ENCODE assay signal across 14 cellular contexts in the genomic region with DNA sequence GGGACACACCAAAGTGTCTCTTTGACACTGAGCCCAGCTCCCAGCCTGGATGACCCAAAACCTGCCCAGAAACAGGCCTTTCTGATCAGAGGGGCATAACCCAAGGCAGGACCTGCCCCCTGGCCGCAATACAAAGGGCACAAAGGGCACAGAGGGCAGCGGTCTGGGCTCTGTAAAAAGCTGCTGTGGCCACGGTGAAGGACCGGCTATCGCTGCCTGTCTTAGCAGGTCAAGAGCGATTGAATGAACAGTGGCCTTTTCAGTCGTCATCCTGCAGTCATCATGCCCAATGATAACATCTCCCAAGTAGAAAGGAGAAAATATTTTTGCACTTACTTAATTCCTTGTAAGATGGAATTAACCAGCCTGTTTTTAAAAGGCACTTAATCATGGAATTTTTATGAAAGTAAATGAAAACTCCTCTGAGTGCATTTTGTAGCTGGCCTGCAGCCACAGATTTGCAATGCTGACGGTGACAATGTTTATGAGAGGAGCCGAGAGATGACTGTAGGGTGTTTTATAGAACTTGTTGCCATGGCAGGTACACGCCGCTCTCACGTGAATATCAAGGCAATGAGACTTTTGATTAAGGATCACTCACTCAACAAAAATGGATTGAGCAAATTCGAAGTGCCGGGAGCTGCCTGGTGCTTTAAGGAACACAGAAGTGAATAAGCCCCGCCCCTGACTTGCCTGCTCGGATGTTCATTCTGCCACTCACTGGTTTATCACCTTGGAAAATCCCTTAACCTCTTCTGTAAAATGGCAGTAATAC. TPM values are rescaled to one million over a fixed set of nuclear protein-coding genes. Genes with fewer than 3 reads are reported as not detected.
A peak's percentile ranks its signal among the peaks of the same experiment; 100 is the strongest.
DNase-seq lines count a peak whose midpoint lies in the region; ATAC-seq, FAIRE-seq and TF ChIP-seq lines count a peak whose summit lies in the region.
"Had no signal": no experiment of that assay in that cellular context is flagged by ENCODE, and none has a peak within 500 bp of the region (broad histone marks: within the 10 kb centered on the region; RNA-seq: fewer than 3 reads in every experiment).

No MANE protein-coding gene starts in this region.

- H3K36me3 ChIP-seq in left lung: peaks cover 0 to 9% of the 10 kb centered on the region in 2 donors
- peaks cover 0 to 8% (median 0%) of the 10 kb centered on the region in 4 donors for H3K36me3 ChIP-seq in upper lobe of left lung

- H3K4me3 ChIP-seq in left lung (no peak overlapping the region), upper lobe of left lung (no peak overlapping the region)
- H3K4me3 ChIP-seq: A549, spleen had no signal

- FAIRE-seq in urothelium cell line (lab: Jason Lieb, UNC): no peak
- FAIRE-seq: A549 had no signal

- no peaks in the 10 kb centered on the region for H3K27me3 Mint-ChIP-seq in brain
- H3K27me3 Mint-ChIP-seq: activated CD4-positive, alpha-beta memory T cell treated with anti-CD3 and anti-CD28 coated beads, Interleukin-2, amount 10 ng/mL, durations not matched to agents 7 days and 5 days had no signal

- intact Hi-C loops in left lung (cut with DNase I): loop anchor here in 1 of 2 donors (10.0 kb wide), 1 partner anchor 139 kb away; no protein-coding TSS in a partner anchor

- peak overlapping the region in 1 of 5 experiments; percentile 43 for H3K4me3 Mint-ChIP-seq in brain
- H3K4me3 Mint-ChIP-seq: activated CD4-positive, alpha-beta memory T cell treated with anti-CD3 and anti-CD28 coated beads, Interleukin-2, amount 10 ng/mL, durations not matched to agents 7 days and 5 days; activated naive CD4-positive, alpha-beta T cell treated with anti-CD3 and anti-CD28 coated beads for 36 hours had no signal

- TF ChIP-seq CTCF in brain (conservative IDR thresholded peaks at IDR 0.05) (no peak), left lung (IDR thresholded peaks at IDR 0.05) (no peak), upper lobe of left lung (IDR thresholded peaks at IDR 0.05) (no peak)

- H3K4me1 Mint-ChIP-seq in brain: peaks cover 23% of the 10 kb centered on the region

- peaks cover 11% of the 10 kb centered on the region for H3K36me3 Mint-ChIP-seq in brain

- no peaks in the 10 kb centered on the region for H3K27me3 ChIP-seq in left lung
- no peaks in the 10 kb centered on the region for H3K27me3 ChIP-seq in upper lobe of left lung
- H3K27me3 ChIP-seq: spleen had no signal

- 41 to 67% methylated on average over 15 to 16 of the region's 16 CpGs for WGBS in upper lobe of left lung, 2 donors

- DNase-seq in NCI-H2196 (lab: John Stamatoyannopoulos, UW; ENCODE audit: unreplicated experiment): peak; percentile 26
- DNase-seq in NCI-H2196 treated with DMSO at 0.1 percent for 48 hours (lab: John Stamatoyannopoulos, UW; ENCODE audit: unreplicated experiment): no peak
- peak in 1 of 2 donors; percentile 37 for DNase-seq in left lung
- peak in 1 of 2 donors; percentile 62 for DNase-seq in upper lobe of left lung
- DNase-seq in globus pallidus (ENCODE audit: low spot score): no peak
- DNase-seq in urothelium cell line (ENCODE audit: low spot score): no peak
- DNase-seq: activated CD4-positive, alpha-beta memory T cell treated with anti-CD3 and anti-CD28 coated beads, Interleukin-2, amount 10 ng/mL, durations not matched to agents 7 days and 5 days; activated naive CD4-positive, alpha-beta T cell treated with anti-CD3 and anti-CD28 coated beads for 36 hours; DMS79 treated with DMSO at 0.1 percent for 48 hours; hippocampal formation; spleen had no signal

- H3K4me1 ChIP-seq in left lung: peaks cover 7 to 10% of the 10 kb centered on the region in 2 donors
- peaks cover 5 to 15% (median 5%) of the 10 kb centered on the region in 4 donors for H3K4me1 ChIP-seq in upper lobe of left lung

- no peak for TF ChIP-seq POLR2A in upper lobe of left lung (IDR thresholded peaks at IDR 0.05)

- H3K27ac ChIP-seq in left lung: peak overlapping the region in 1 of 2 donors; percentile 10
- H3K27ac ChIP-seq in upper lobe of left lung: peak overlapping the region in 2 of 4 donors; percentile 42 to 46
- H3K27ac ChIP-seq: A549 had no signal

- H3K9me3 ChIP-seq in left lung (no peaks in the 10 kb centered on the region), upper lobe of left lung (no peaks in the 10 kb centered on the region)
- H3K9me3 ChIP-seq: A549, spleen had no signal

- peak in 1 of 4 donors; percentile 4 for TF ChIP-seq EP300 in upper lobe of left lung (IDR thresholded peaks at IDR 0.05)

- H3K9me3 Mint-ChIP-seq in brain: no peaks in the 10 kb centered on the region
- H3K9me3 Mint-ChIP-seq: activated CD4-positive, alpha-beta memory T cell treated with anti-CD3 and anti-CD28 coated beads, Interleukin-2, amount 10 ng/mL, durations not matched to agents 7 days and 5 days; activated naive CD4-positive, alpha-beta T cell treated with anti-CD3 and anti-CD28 coated beads for 36 hours had no signal

- peak overlapping the region in 3 of 5 experiments; percentile 39 to 75 (median 44) for H3K27ac Mint-ChIP-seq in brain
- H3K27ac Mint-ChIP-seq: activated CD4-positive, alpha-beta memory T cell treated with anti-CD3 and anti-CD28 coated beads, Interleukin-2, amount 10 ng/mL, durations not matched to agents 7 days and 5 days; activated naive CD4-positive, alpha-beta T cell treated with anti-CD3 and anti-CD28 coated beads for 36 hours had no signal

- ATAC-seq in left lung (peak; percentile 73), upper lobe of left lung (ENCODE audit: low FRiP score in 2 of 2) (peak; percentile 10 to 76), HG03139 (IDR thresholded peaks at IDR 0.05; ENCODE audit: unreplicated experiment) (no peak)
- ATAC-seq: A549 had no signal

RNA-seq across cellular contexts. Expression of a gene that starts 47.3 kb away (rescaled TPM):
- polyA plus RNA-seq in brain (ENCODE audit: insufficient read depth, low read depth, low replicate concordance): 3.5 TPM
- total RNA-seq in left lung (1 to 10 TPM in 1 of 2 donors, under 1 TPM in 1; 0.87 to 2.4 TPM), upper lobe of left lung (10 to 100 TPM in 1 of 6 donors, 1 to 10 TPM in 4, not detected in 1; 2.4 to 20.1 (median 3.5) TPM)

RNA-seq across cellular contexts. Expression of a gene that starts 57.2 kb away (rescaled TPM):
- polyA plus RNA-seq in brain (ENCODE audit: insufficient read depth, low read depth, low replicate concordance): 14.7 TPM
- total RNA-seq in left lung: 10 to 100 TPM; 25.5 to 28.2 TPM
- 10 to 100 TPM; 27.6 to 65.8 (median 37.5) TPM for total RNA-seq in upper lobe of left lung
